In genomic region chr6:74137910-74138309, GRCh38 we compare ENCODE assay signal across 14 cellular contexts.
DNase-seq lines count a peak whose midpoint lies in the region; ATAC-seq, FAIRE-seq and TF ChIP-seq lines count a peak whose summit lies in the region.
"Had no signal": no experiment of that assay in that cellular context is flagged by ENCODE, and none has a peak within 500 bp of the region (broad histone marks: within the 10 kb centered on the region; RNA-seq: fewer than 3 reads in every experiment).

No MANE protein-coding gene starts in this region.

- H3K27me3 ChIP-seq in endothelial cell of umbilical vein (ENCODE audit: control insufficient read depth in 2 of 2, insufficient read depth in 2 of 2, low read length in 2 of 2) (no peaks in the 10 kb centered on the region), mesenchymal stem cell (ENCODE audit: control insufficient read depth in 1 of 2, insufficient read depth in 1 of 2, low read length in 2 of 2) (no peaks in the 10 kb centered on the region)

- no peaks in the 10 kb centered on the region for H3K36me3 ChIP-seq in endothelial cell of umbilical vein (ENCODE audit: control insufficient read depth in 2 of 2, extremely low read depth in 1 of 2, insufficient read depth in 2 of 2, low read length in 2 of 2)
- no peaks in the 10 kb centered on the region for H3K36me3 ChIP-seq in mesenchymal stem cell (ENCODE audit: control insufficient read depth in 1 of 2, insufficient read depth in 2 of 2, low read depth in 1 of 2, low read length in 2 of 2)

- H3K9me1 ChIP-seq in endothelial cell of umbilical vein (replicated peaks; ENCODE audit: control insufficient read depth, extremely low read depth, insufficient read depth, low read length): no peaks in the 10 kb centered on the region

- H2BK15ac ChIP-seq in mesenchymal stem cell (ENCODE audit: low read depth, poor library complexity, severe bottlenecking): no peak overlapping the region

- no TSS peak for BruUV-seq in endothelial cell of umbilical vein (replicated peaks; lab: Mats Ljungman, UMichigan)

- H3K4me1 ChIP-seq in endothelial cell of umbilical vein (ENCODE audit: control insufficient read depth, extremely low read depth, insufficient read depth, low read length) (peaks cover 26% of the 10 kb centered on the region), mesenchymal stem cell (ENCODE audit: control insufficient read depth, insufficient read depth, low read depth, low read length) (no peaks in the 10 kb centered on the region)

- H2BK5ac ChIP-seq in mesenchymal stem cell (ENCODE audit: low read depth, low read length, poor library complexity, severe bottlenecking): no peak overlapping the region

- CTCF ChIA-PET in endothelial cell of umbilical vein (lab: Charles Lee): interaction anchor here (1.9 kb wide), 1 partner anchor 1071 kb away, joined by 6 read pairs; no protein-coding TSS in a partner anchor

- H3K23ac ChIP-seq in mesenchymal stem cell (ENCODE audit: low read length in 2 of 2): no peak overlapping the region

- H3K79me2 ChIP-seq in endothelial cell of umbilical vein (ENCODE audit: control insufficient read depth, insufficient read depth, low read length): no peaks in the 10 kb centered on the region

- 39% methylated on average over 2 of the region's 2 CpGs for WGBS in mesenchymal stem cell

- TF ChIP-seq POLR2A in endothelial cell of umbilical vein (IDR thresholded peaks at IDR 0.05; ENCODE audit: low read depth, low read length): no peak

- DNase-seq in DMS53 treated with DMSO at 0.1 percent for 48 hours (lab: John Stamatoyannopoulos, UW; ENCODE audit: unreplicated experiment) (peak; percentile 36), NCI-H460 (ENCODE audit: extremely low read depth, low read depth) (peak; percentile 1), endothelial cell of umbilical vein (ENCODE audit: low read depth, low spot score) (peak; percentile 98), mesenchymal stem cell (peak; percentile 77), SIG-M5 (lab: John Stamatoyannopoulos, UW) (no peak), GM19239 (ENCODE audit: insufficient read length, low spot score) (no peak), NCI-H446 (lab: John Stamatoyannopoulos, UW) (no peak)
- DNase-seq: activated CD4-positive, alpha-beta T cell treated with anti-CD3 and anti-CD28 coated beads for 48 hours; activated naive CD4-positive, alpha-beta T cell; effector memory CD4-positive, alpha-beta T cell; immature natural killer cell; KG1; occipital lobe had no signal

- H3K4me2 ChIP-seq in endothelial cell of umbilical vein (ENCODE audit: insufficient read depth, low read length) (peak overlapping the region; percentile 75), mesenchymal stem cell (ENCODE audit: low read length, poor library complexity, severe bottlenecking) (no peak overlapping the region)

- H4K91ac ChIP-seq in mesenchymal stem cell (ENCODE audit: low read length): no peak overlapping the region

- no peaks in the 10 kb centered on the region for H4K20me1 ChIP-seq in endothelial cell of umbilical vein (replicated peaks; ENCODE audit: control insufficient read depth, extremely low read depth, insufficient read depth, low read length)

- no peak overlapping the region for H4K8ac ChIP-seq in mesenchymal stem cell (ENCODE audit: low read length)

- dilution Hi-C loops in endothelial cell of umbilical vein (cut with MboI; ENCODE audit: extremely low pct_ligation_motif_present, low sequenced_read_pairs): no loop called here

- intact Hi-C loops in endothelial cell of umbilical vein (cut with micrococcal nuclease): loop anchor here (2.0 to 5.0 kb wide), 4 partner anchors 114 to 1069 kb away; partner anchors contain the start of gene COL12A1

- H3K4me3 ChIP-seq in endothelial cell of umbilical vein (replicated peaks in 1 of 3; ENCODE audit: insufficient read depth in 1 of 3, low read depth in 1 of 3, low read length in 3 of 3) (no peak overlapping the region), mesenchymal stem cell (ENCODE audit: insufficient read depth in 1 of 2, low read depth in 1 of 2, low read length in 2 of 2) (no peak overlapping the region)

- peak; percentile 96 for FAIRE-seq in endothelial cell of umbilical vein (lab: Jason Lieb, UNC)
- FAIRE-seq in GM19239 (lab: Jason Lieb, UNC): no peak

- H3K9me3 ChIP-seq in endothelial cell of umbilical vein (replicated peaks; ENCODE audit: control insufficient read depth, insufficient read depth, low read length) (no peaks in the 10 kb centered on the region), mesenchymal stem cell (ENCODE audit: control insufficient read depth, low read length) (no peaks in the 10 kb centered on the region)

- no peak overlapping the region for H2AK5ac ChIP-seq in mesenchymal stem cell (ENCODE audit: low read length, severe bottlenecking)

- H3K27ac ChIP-seq in endothelial cell of umbilical vein (ENCODE audit: insufficient read depth, low read depth, low read length) (peak overlapping the region; percentile 72), mesenchymal stem cell (ENCODE audit: low read length, poor library complexity, severe bottlenecking) (peak overlapping the region; percentile 49)

- POLR2A ChIA-PET in endothelial cell of umbilical vein (lab: Charles Lee): no interaction called here

- H3K79me1 ChIP-seq in mesenchymal stem cell (replicated peaks; ENCODE audit: low read length, poor library complexity, severe bottlenecking): no peaks in the 10 kb centered on the region

- H3K4ac ChIP-seq in mesenchymal stem cell (ENCODE audit: low read depth in 1 of 2, low read length in 2 of 2): no peak overlapping the region

- H3K14ac ChIP-seq in mesenchymal stem cell (ENCODE audit: low read length in 2 of 2): no peak overlapping the region

- H3K9ac ChIP-seq in endothelial cell of umbilical vein (replicated peaks; ENCODE audit: extremely low read depth, insufficient read depth, low read length) (peak overlapping the region; percentile 54), mesenchymal stem cell (ENCODE audit: low read length) (no peak overlapping the region)

- no peak overlapping the region for H2BK12ac ChIP-seq in mesenchymal stem cell (ENCODE audit: low read length in 2 of 2)

- H2AFZ ChIP-seq in endothelial cell of umbilical vein (ENCODE audit: low read depth, low read length): peak overlapping the region; percentile 73
- no peak overlapping the region for H2AFZ ChIP-seq in mesenchymal stem cell (ENCODE audit: low read depth, low read length)

- no peak overlapping the region for H2BK120ac ChIP-seq in mesenchymal stem cell (ENCODE audit: low read depth, low read length)

- H3K18ac ChIP-seq in mesenchymal stem cell (ENCODE audit: low read depth in 1 of 2, low read length in 2 of 2): no peak overlapping the region

- no peak for ATAC-seq in HG02759 (IDR thresholded peaks at IDR 0.05; ENCODE audit: unreplicated experiment)

- TF ChIP-seq CTCF in endothelial cell of umbilical vein (IDR thresholded peaks at IDR 0.05; ENCODE audit: extremely low read depth in 1 of 2, insufficient read depth in 1 of 2, low read depth in 1 of 2, low read length in 2 of 2): no peak

TF ChIP-seq in endothelial cell of umbilical vein, 7 proteins besides CTCF, POLR2A, EP300 and RAD21:
- TF ChIP-seq JUN (IDR thresholded peaks at IDR 0.05; ENCODE audit: borderline replicate concordance, insufficient read depth, insufficient read length, low read depth) (peak; percentile 84), POLR2AphosphoS5 (IDR thresholded peaks at IDR 0.05; ENCODE audit: insufficient read depth, low read depth, low read length) (peak; percentile 69), EZH2 (IDR thresholded peaks at IDR 0.05; ENCODE audit: borderline replicate concordance, low read depth, low read length, severe bottlenecking) (no peak), FOS (IDR thresholded peaks at IDR 0.05; ENCODE audit: borderline replicate concordance, insufficient read depth, low read length) (no peak), MYC (IDR thresholded peaks at IDR 0.05; ENCODE audit: low read depth, low read length) (no peak), GATA2 (IDR thresholded peaks at IDR 0.05; ENCODE audit: insufficient read depth, insufficient read length, low read depth, low read length) (peak; percentile 76), MAX (IDR thresholded peaks at IDR 0.05; ENCODE audit: insufficient read depth, insufficient read length) (peak; percentile 79)

Comparison
In these comparisons a context has a peak if more than half of its experiments do, and no peak if none do; other contexts are left out.
1. DNase-seq: peak in DMS53 treated with DMSO at 0.1 percent for 48 hours (single experiment), NCI-H460 (single experiment), endothelial cell of umbilical vein (single experiment) and mesenchymal stem cell (single experiment); none in SIG-M5 (single experiment), GM19239 (single experiment) and NCI-H446 (0 of 2).